Comparison of ENCODE assay signal across 24 cellular contexts in genomic region chr10:103106556-103106955, GRCh38.
"Had no signal": no experiment of that assay in that cellular context is flagged by ENCODE, and none has a peak within 500 bp of the region (broad histone marks: within the 10 kb centered on the region; RNA-seq: fewer than 3 reads in every experiment).

No MANE protein-coding gene starts in this region.

- H3K27ac Mint-ChIP-seq: endodermal cell; memory B cell; mesothelial cell of epicardium; natural killer cell; stimulated activated naive CD8-positive, alpha-beta T cell treated with anti-CD3 and anti-CD28 coated beads, Interleukin-15, Interleukin-2, amounts not matched to agents 100 ng/mL and 50 ng/mL, for 24 hours had no signal

- H3K27me3 Mint-ChIP-seq: memory B cell; stimulated activated naive CD8-positive, alpha-beta T cell treated with anti-CD3 and anti-CD28 coated beads, Interleukin-15, Interleukin-2, amounts not matched to agents 100 ng/mL and 50 ng/mL, for 24 hours had no signal

- H3K4me3 Mint-ChIP-seq: endodermal cell; memory B cell; mesothelial cell of epicardium; natural killer cell; neural crest cell; stimulated activated naive CD8-positive, alpha-beta T cell treated with anti-CD3 and anti-CD28 coated beads, Interleukin-15, Interleukin-2, amounts not matched to agents 100 ng/mL and 50 ng/mL, for 24 hours had no signal

- H3K27me3 ChIP-seq: foreskin keratinocyte, hepatocyte, testis, tibial nerve, upper lobe of right lung, vagina had no signal

- H3K4me3 ChIP-seq: hepatocyte, left ventricle myocardium inferior, lower lobe of right lung, smooth muscle cell, testis, tibial nerve, upper lobe of right lung, vagina had no signal

- H3K4me1 ChIP-seq: foreskin keratinocyte had no signal

- H3K36me3 Mint-ChIP-seq: natural killer cell had no signal

- H3K27ac ChIP-seq: foreskin keratinocyte, hepatocyte, left ventricle myocardium inferior, lower lobe of right lung, testis, tibial nerve, upper lobe of right lung, vagina had no signal

- DNase-seq: dermis blood vessel endothelial cell; effector CD4-positive, alpha-beta T cell; endodermal cell; erythroblast; foreskin keratinocyte; head of caudate nucleus; kidney; left cardiac atrium; left ventricle myocardium inferior; lower lobe of right lung; natural killer cell; posterior cingulate gyrus; right cardiac atrium; stimulated activated CD4-positive, alpha-beta T cell treated with anti-CD3 and anti-CD28 coated beads, Interleukin-2, amount 100 ng/mL, for 48 hours; testis; upper lobe of right lung had no signal

- ATAC-seq: foreskin keratinocyte, left cardiac atrium, lower lobe of right lung, natural killer cell, right cardiac atrium, upper lobe of right lung had no signal

- H3K9me3 Mint-ChIP-seq: endodermal cell; memory B cell; mesothelial cell of epicardium; natural killer cell; neural crest cell; stimulated activated naive CD8-positive, alpha-beta T cell treated with anti-CD3 and anti-CD28 coated beads, Interleukin-15, Interleukin-2, amounts not matched to agents 100 ng/mL and 50 ng/mL, for 24 hours had no signal

- H3K9me3 ChIP-seq: left ventricle myocardium inferior, lower lobe of right lung, testis, tibial nerve, upper lobe of right lung, vagina had no signal
